8 cellular contexts compared by ENCODE assay signal in the genomic region with DNA sequence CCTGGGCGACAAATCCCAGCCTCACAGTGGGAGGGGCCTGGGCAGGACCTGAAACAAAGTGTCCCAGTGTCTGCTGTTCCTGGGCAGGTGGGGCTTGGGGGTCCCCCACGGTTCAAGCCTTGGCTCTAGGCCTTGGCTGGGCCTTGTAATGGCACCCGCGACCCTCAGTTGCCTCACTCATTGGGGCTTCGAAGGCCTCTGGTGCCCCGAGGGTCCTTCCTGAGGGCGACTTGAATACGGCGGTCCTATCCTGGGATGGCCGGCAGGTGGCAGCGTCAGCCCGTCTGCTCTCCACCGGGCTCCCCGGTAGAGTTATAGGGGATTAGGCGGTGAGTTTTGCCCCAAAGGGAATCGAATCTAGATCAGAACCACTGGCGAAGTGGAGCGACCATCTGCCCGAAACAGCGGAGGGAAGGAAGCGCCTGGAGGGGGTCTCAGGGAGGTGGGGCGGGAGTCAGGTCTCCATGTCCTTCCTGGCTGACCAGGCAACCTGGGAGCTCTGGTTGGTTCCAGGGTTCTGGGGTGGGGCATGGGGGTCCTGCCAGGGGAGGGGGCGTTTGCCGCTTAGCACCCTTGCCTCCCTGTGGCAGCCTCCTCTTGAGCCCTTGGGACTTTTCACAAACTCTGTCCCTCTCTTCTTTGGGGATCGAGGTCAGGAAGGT. TPM values are rescaled to one million over a fixed set of nuclear protein-coding genes. Genes with fewer than 3 reads are reported as not detected.
A peak's percentile ranks its signal among the peaks of the same experiment; 100 is the strongest.
DNase-seq lines count a peak whose midpoint lies in the region; ATAC-seq and TF ChIP-seq lines count a peak whose summit lies in the region.

No MANE protein-coding gene starts in this region.

- no peaks in the 10 kb centered on the region for H3K9me3 Mint-ChIP-seq in CD4-positive, alpha-beta T cell

- H3K79me2 ChIP-seq in OCI-LY1 (ENCODE audit: insufficient read depth, low read length) = no peaks in the 10 kb centered on the region

- CTCF ChIA-PET in CD4-positive, alpha-beta T cell (lab: Charles Lee) = interaction anchor here (0.7 to 2.0 kb wide), 7 partner anchors 23 to 373 kb away, joined by 3 to 6 read pairs (median 4); partner anchors contain the start of genes MORN1 and RER1

- POLR2A ChIA-PET in CD4-positive, alpha-beta T cell (lab: Charles Lee) = interaction anchor here (1.4 to 4.5 kb wide), 2 partner anchors 133 to 373 kb away, joined by 4 to 54 read pairs; no protein-coding TSS in a partner anchor

- no peak overlapping the region; the same call in 1 of the 2 replicates for H3K9ac ChIP-seq in OCI-LY1 (ENCODE audit: low read length)
- H3K9ac ChIP-seq in mucosa of stomach (ENCODE audit: low read length) = peak overlapping the region; percentile 80

- peak; percentile 41 for ATAC-seq in CD4-positive, alpha-beta T cell (ENCODE audit: poor library complexity)
- no peak for ATAC-seq in HG02798 (IDR thresholded peaks at IDR 0.05; ENCODE audit: poor library complexity, unreplicated experiment)

- H3K4me1 ChIP-seq in OCI-LY1 (ENCODE audit: insufficient read depth, low read length, severe bottlenecking) (peaks cover 37% of the 10 kb centered on the region), mucosa of stomach (ENCODE audit: control insufficient read depth, insufficient read depth, low read length) (peaks cover 44% of the 10 kb centered on the region)

- H4K20me1 ChIP-seq in OCI-LY1 (ENCODE audit: insufficient read depth, low read length) = no peaks in the 10 kb centered on the region

- peak overlapping the region; percentile 85 for H3K4me2 ChIP-seq in OCI-LY1 (ENCODE audit: low read length)

- H3K9me2 ChIP-seq in OCI-LY1 (ENCODE audit: low read depth, low read length) = no peaks in the 10 kb centered on the region

- H3K27me3 ChIP-seq in CD4-positive, alpha-beta T cell (ENCODE audit: control insufficient read depth, insufficient read depth, low read length) = no peaks in the 10 kb centered on the region
- H3K27me3 ChIP-seq in OCI-LY1 (ENCODE audit: insufficient read depth, low read length) (no peaks in the 10 kb centered on the region; the same call in 1 of the 2 replicates), mucosa of stomach (ENCODE audit: control insufficient read depth, insufficient read depth, low read length) (peaks cover 8% of the 10 kb centered on the region)

- no peaks in the 10 kb centered on the region for H3K27me3 Mint-ChIP-seq in CD4-positive, alpha-beta T cell

- H2AFZ ChIP-seq in OCI-LY1 (ENCODE audit: low read length) = no peak overlapping the region

- peak; percentile 88 for TF ChIP-seq CTCF in CD4-positive, alpha-beta T cell (IDR thresholded peaks at IDR 0.05)
- peak; percentile 91 for TF ChIP-seq CTCF in OCI-LY1 (IDR thresholded peaks at IDR 0.05; ENCODE audit: low read length)

- intact Hi-C loops in CD4-positive, alpha-beta T cell (cut with DNase I, micrococcal nuclease) = loop anchor here (1.0 to 10.0 kb wide), 7 partner anchors 134 to 1010 kb away; no protein-coding TSS in a partner anchor

- peak overlapping the region; percentile 89 for H3K4me3 Mint-ChIP-seq in CD4-positive, alpha-beta T cell

- peaks cover 20% of the 10 kb centered on the region for H3K36me3 Mint-ChIP-seq in CD4-positive, alpha-beta T cell (ENCODE audit: low read depth)

- H3K27ac Mint-ChIP-seq in CD4-positive, alpha-beta T cell = peak overlapping the region; percentile 92

- no peaks in the 10 kb centered on the region for H3F3A ChIP-seq in OCI-LY1 (ENCODE audit: insufficient read depth, low read length)

- H3K36me3 ChIP-seq in OCI-LY1 (ENCODE audit: insufficient read depth, low read length) (no peaks in the 10 kb centered on the region), mucosa of stomach (ENCODE audit: control insufficient read depth, insufficient read depth, low read length) (no peaks in the 10 kb centered on the region)

- DNase-seq in CD4-positive, alpha-beta T cell = peak; percentile 67 to 86 (median 76)
- DNase-seq in HPDE6-E6E7 (ENCODE audit: extremely low spot score) = peak; percentile 78
- peak; percentile 74 for DNase-seq in activated T-cell treated with anti-CD3 and anti-CD28 coated beads for 1 hour (ENCODE audit: low read depth)
- no peak for DNase-seq in epithelial cell of prostate (ENCODE audit: low read depth, low spot score)
- peak; percentile 66 to 69 for DNase-seq in stimulated activated CD8-positive, alpha-beta memory T cell treated with anti-CD3 and anti-CD28 coated beads, Interleukin-7, amount 100 ng/mL, for 1 hour (ENCODE audit: low read depth in 2 of 2)

- H3K4me1 Mint-ChIP-seq in CD4-positive, alpha-beta T cell (ENCODE audit: low read depth) = peaks cover 32% of the 10 kb centered on the region

- no peaks in the 10 kb centered on the region for H3K9me3 ChIP-seq in CD4-positive, alpha-beta T cell (ENCODE audit: control insufficient read depth, low read length)
- H3K9me3 ChIP-seq in OCI-LY1 (ENCODE audit: low read length) (no peaks in the 10 kb centered on the region), mucosa of stomach (ENCODE audit: control insufficient read depth, low read length) (no peaks in the 10 kb centered on the region)

- H3K27ac ChIP-seq in CD4-positive, alpha-beta T cell (ENCODE audit: low read depth, low read length) = no peak overlapping the region
- H3K27ac ChIP-seq in OCI-LY1 (ENCODE audit: low read depth, low read length, poor library complexity, severe bottlenecking) (no peak overlapping the region), epithelial cell of prostate (peak overlapping the region; percentile 64)

- peak overlapping the region; percentile 92 for H3K4me3 ChIP-seq in OCI-LY1 (ENCODE audit: low read depth, low read length, poor library complexity, severe bottlenecking)
- peak overlapping the region; percentile 36 for H3K4me3 ChIP-seq in mucosa of stomach (ENCODE audit: low read length)

RNA-seq across cellular contexts. Expression of gene PEX10, which starts 2.1 kb away (rescaled TPM):
- total RNA-seq in CD4-positive, alpha-beta T cell = 10 to 100 TPM; 12.0 to 12.5 TPM

RNA-seq across cellular contexts. Expression of gene RER1, which starts 22.8 kb away (rescaled TPM):
- total RNA-seq in CD4-positive, alpha-beta T cell = 10 to 100 TPM; 57.9 to 60.7 TPM

RNA-seq across cellular contexts. Expression of gene MORN1, which starts 23.1 kb away (rescaled TPM):
- 1 to 10 TPM; 5.3 to 6.5 TPM for total RNA-seq in CD4-positive, alpha-beta T cell
